ENCODE assay signal across 1 cellular context in the genomic region with DNA sequence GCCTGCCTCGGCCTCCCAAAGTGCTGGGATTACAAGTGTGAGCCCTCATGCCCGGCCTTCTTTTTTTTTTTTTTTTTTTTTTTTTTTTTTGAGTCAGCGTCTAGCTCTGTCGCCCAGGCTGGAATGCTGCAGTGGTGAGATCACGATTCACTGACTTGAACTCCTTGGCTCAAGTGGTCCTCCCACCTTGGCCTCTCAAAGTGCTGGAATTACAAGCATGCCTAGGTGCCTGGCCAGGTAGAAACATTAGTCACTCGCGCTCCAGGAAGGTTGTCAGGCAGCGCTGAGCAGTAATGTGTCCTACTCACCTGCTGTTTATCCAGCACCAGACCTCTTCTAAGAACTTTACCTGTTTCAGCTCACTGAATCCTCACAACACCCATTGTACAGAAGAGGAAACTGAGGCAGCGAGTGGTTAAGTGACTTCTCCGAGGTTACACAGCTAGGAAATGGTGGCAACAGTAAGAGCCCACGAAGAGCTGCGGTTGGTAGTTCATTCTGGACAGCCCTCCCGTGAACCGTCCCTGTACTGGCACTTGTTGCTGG.
TF ChIP-seq lines count a peak whose summit lies in the region.

No MANE protein-coding gene starts in this region.

TF ChIP-seq in Ishikawa, 13 proteins besides CTCF, POLR2A, EP300 and RAD21 (continued from another document):
- TF ChIP-seq ZBTB7A (IDR thresholded peaks at IDR 0.05; ENCODE audit: low read depth), result no peak
